ENCODE assay signal across 8 cellular contexts in the genomic region with DNA sequence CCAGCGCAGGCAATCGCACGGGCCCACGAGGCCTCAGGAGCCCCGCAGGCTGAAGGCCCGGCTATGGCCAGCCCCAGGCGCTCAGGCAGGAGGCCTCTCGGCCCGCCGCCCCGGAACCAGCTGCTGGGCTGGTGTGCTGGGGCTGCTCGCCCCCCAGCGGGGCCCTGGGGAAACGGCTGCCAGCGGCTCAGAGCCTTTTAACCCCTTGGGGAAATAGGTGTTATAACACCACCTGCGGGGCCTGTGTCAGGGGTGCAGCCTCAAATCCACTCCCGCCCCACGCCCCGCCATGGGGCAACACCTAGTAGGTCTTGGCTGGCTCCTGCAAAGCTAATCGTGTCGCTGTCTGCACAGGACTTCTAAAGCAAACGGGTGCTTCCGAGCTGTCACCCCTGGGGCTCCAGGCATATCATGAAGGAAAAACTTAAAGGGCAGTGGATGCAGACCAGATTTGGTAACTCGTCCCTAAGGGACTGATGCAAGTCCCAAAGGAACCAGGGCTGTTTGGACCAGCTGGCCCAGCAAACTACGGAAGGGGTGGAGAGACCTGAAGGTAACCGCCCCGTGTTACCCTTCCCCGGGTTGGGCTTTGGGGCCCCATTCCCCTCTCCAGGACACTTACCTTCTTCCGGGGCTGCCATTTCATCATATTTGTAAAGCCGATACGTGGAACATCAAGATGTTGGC.
DNase-seq lines count a peak whose midpoint lies in the region; ATAC-seq, FAIRE-seq and TF ChIP-seq lines count a peak whose summit lies in the region.

No MANE protein-coding gene starts in this region.

- POLR2A ChIA-PET in IMR-90 (lab: Charles Lee; ENCODE audit: unreplicated experiment): interaction anchor here (0.6 kb wide), 1 partner anchor 48 kb away, joined by 19 read pairs; no protein-coding TSS in a partner anchor
- POLR2A ChIA-PET in activated CD4-positive, alpha-beta T cell treated with anti-CD3 and anti-CD28 coated beads for 36 hours (lab: Charles Lee): interaction anchor here (0.7 kb wide), 2 partner anchors 45 to 141 kb away, joined by 4 to 5 read pairs; no protein-coding TSS in a partner anchor

- peak overlapping the region; percentile 86 for H3K27ac Mint-ChIP-seq in activated CD4-positive, alpha-beta T cell treated with anti-CD3 and anti-CD28 coated beads for 36 hours
- peak overlapping the region; percentile 93 for H3K27ac Mint-ChIP-seq in chondrocyte (ENCODE audit: unreplicated experiment)

- TF ChIP-seq RAD21 in IMR-90 (IDR thresholded peaks at IDR 0.05; ENCODE audit: low read length): peak; percentile 89

- H3K27me3 ChIP-seq in DOHH2 (ENCODE audit: control insufficient read depth, low read length) (peaks cover 44% of the 10 kb centered on the region), IMR-90 (ENCODE audit: control insufficient read depth, insufficient read depth, low read length) (no peaks in the 10 kb centered on the region), keratinocyte (ENCODE audit: control insufficient read depth, extremely low read depth, insufficient read depth, low read length) (no peaks in the 10 kb centered on the region), spleen (replicated peaks in 1 of 7) (peaks cover 0 to 15% (median 4%) of the 10 kb centered on the region in 7 donors)

- H3K4me1 ChIP-seq in DOHH2 (ENCODE audit: control insufficient read depth, low read length): no peaks in the 10 kb centered on the region
- peaks cover 5% of the 10 kb centered on the region; the same call in 1 of the 2 replicates for H3K4me1 ChIP-seq in IMR-90 (ENCODE audit: control insufficient read depth, insufficient read depth, low read length)
- H3K4me1 ChIP-seq in keratinocyte (ENCODE audit: control insufficient read depth, extremely low read depth, insufficient read depth, low read length): peaks cover 17% of the 10 kb centered on the region
- H3K4me1 ChIP-seq in spleen: peaks cover 0 to 40% (median 25%) of the 10 kb centered on the region in 6 donors

- H2BK5ac ChIP-seq in IMR-90 (ENCODE audit: low read depth, low read length, poor library complexity, severe bottlenecking): peak overlapping the region; percentile 76

- no peaks in the 10 kb centered on the region for H3K9me2 ChIP-seq in DOHH2 (replicated peaks; ENCODE audit: control insufficient read depth, low read length)

- H4K8ac ChIP-seq in IMR-90 (ENCODE audit: low read depth in 2 of 2, low read length in 2 of 2): peak overlapping the region; percentile 96

- peaks cover 20 to 25% of the 10 kb centered on the region in 2 experiments for H3K79me1 ChIP-seq in IMR-90 (ENCODE audit: low read depth in 1 of 2, low read length in 2 of 2)

- 4% methylated on average over 13 of the region's 31 CpGs; no CpG with 5 or more reads in 1 of the 2 experiments for WGBS in IMR-90 (ENCODE audit: extremely low coverage in 2 of 2, insufficient read length in 1 of 2), 2 experiments
- 0 to 2% (median 1%) methylated on average over 24 to 31 of the region's 31 CpGs for WGBS in spleen, 5 donors

- H3K9me1 ChIP-seq in IMR-90 (ENCODE audit: insufficient read depth, low read length): no peaks in the 10 kb centered on the region
- H3K9me1 ChIP-seq in keratinocyte (ENCODE audit: control insufficient read depth, extremely low read depth, insufficient read depth, low read length): no peaks in the 10 kb centered on the region

- H3K56ac ChIP-seq in IMR-90 (ENCODE audit: extremely low read depth, insufficient read depth, low read length): peak overlapping the region; percentile 73; the same call in 1 of the 2 replicates

- H3K9ac ChIP-seq in IMR-90 (ENCODE audit: low read depth, low read length): peak overlapping the region; percentile 81
- H3K9ac ChIP-seq in keratinocyte (ENCODE audit: control insufficient read depth, extremely low read depth, insufficient read depth, low read length): peak overlapping the region; percentile 72

- H3K9me3 ChIP-seq in DOHH2 (ENCODE audit: control insufficient read depth, insufficient read depth, low read length) (no peaks in the 10 kb centered on the region), IMR-90 (ENCODE audit: control insufficient read depth, insufficient read depth, low read length) (no peaks in the 10 kb centered on the region), keratinocyte (ENCODE audit: control insufficient read depth, low read depth, low read length) (no peaks in the 10 kb centered on the region), spleen (no peaks in the 10 kb centered on the region)

- TF ChIP-seq CTCF in DOHH2 (IDR thresholded peaks at IDR 0.05; ENCODE audit: low read depth, low read length, poor library complexity, severe bottlenecking) (peak; percentile 70), IMR-90 (conservative IDR thresholded peaks at IDR 0.05; ENCODE audit: low read depth, low read length) (peak; percentile 84), chondrocyte (IDR thresholded peaks at IDR 0.05) (peak; percentile 85), keratinocyte (optimal IDR thresholded peaks at IDR 0.05 in 1 of 3, IDR thresholded peaks at IDR 0.05 in 1 of 3, conservative IDR thresholded peaks at IDR 0.05 in 1 of 3; ENCODE audit: extremely low read depth in 1 of 3, insufficient read depth in 2 of 3, low read length in 3 of 3) (peak; percentile 67 to 85 (median 74)), spleen (IDR thresholded peaks at IDR 0.05 in 8 of 11, conservative IDR thresholded peaks at IDR 0.05 in 3 of 11) (peak in 9 of 11 experiments; percentile 30 to 74 (median 58))

- H4K20me1 ChIP-seq in DOHH2 (ENCODE audit: control insufficient read depth, insufficient read depth, low read depth, low read length) (no peaks in the 10 kb centered on the region), IMR-90 (ENCODE audit: insufficient read depth, low read length) (no peaks in the 10 kb centered on the region), keratinocyte (ENCODE audit: control insufficient read depth, extremely low read depth, insufficient read depth, low read length) (no peaks in the 10 kb centered on the region)

- H2AK5ac ChIP-seq in IMR-90 (ENCODE audit: low read depth, low read length): peak overlapping the region; percentile 81; the same call in 1 of the 2 replicates

- H3K36me3 ChIP-seq in DOHH2 (ENCODE audit: control insufficient read depth, low read length) (no peaks in the 10 kb centered on the region), IMR-90 (ENCODE audit: control insufficient read depth, insufficient read depth, low read length) (no peaks in the 10 kb centered on the region), keratinocyte (ENCODE audit: control insufficient read depth in 2 of 2, extremely low read depth in 1 of 2, insufficient read depth in 2 of 2, low read length in 2 of 2) (no peaks in the 10 kb centered on the region), spleen (no peaks in the 10 kb centered on the region)

- dilution Hi-C loops in IMR-90 (cut with HindIII; ENCODE audit: low sequenced_read_pairs, unreplicated experiment) (no loop called here), keratinocyte (cut with MboI; ENCODE audit: extremely low pct_ligation_motif_present, low sequenced_read_pairs) (no loop called here)

- H3K4me2 ChIP-seq in DOHH2 (ENCODE audit: low read length) (peak overlapping the region; percentile 32; the same call in 1 of the 2 replicates), IMR-90 (ENCODE audit: low read depth, low read length) (peak overlapping the region; percentile 92), keratinocyte (ENCODE audit: control insufficient read depth, extremely low read depth, insufficient read depth, low read depth, low read length) (peak overlapping the region; percentile 95)

- BruUV-seq in IMR-90 (replicated peaks; lab: Mats Ljungman, UMichigan): no TSS peak

- peak overlapping the region; percentile 77 for H4K91ac ChIP-seq in IMR-90 (ENCODE audit: insufficient read depth, low read depth, low read length)

- peak overlapping the region; percentile 49; the same call in 1 of the 3 replicates for H2BK15ac ChIP-seq in IMR-90 (ENCODE audit: low read depth, low read length)

- TF ChIP-seq POLR2A in IMR-90 (IDR thresholded peaks at IDR 0.05; ENCODE audit: low read depth, low read length): 0 out of 2 replicates have a peak, but pooled peaks have one; percentile 38
- TF ChIP-seq POLR2A in spleen (IDR thresholded peaks at IDR 0.05): no peak

- FAIRE-seq in keratinocyte (lab: Jason Lieb, UNC): peak; percentile 49

- H2AK9ac ChIP-seq in IMR-90 (replicated peaks; ENCODE audit: low read depth, low read length, poor library complexity): peak overlapping the region; percentile 60

- H3K14ac ChIP-seq in IMR-90 (replicated peaks; ENCODE audit: low read depth, low read length): peak overlapping the region; percentile 92

- CTCF ChIA-PET in IMR-90 (lab: Yijun Ruan, JAX): interaction anchor here (0.6 to 1.0 kb wide), 3 partner anchors 308 to 422 kb away, joined by 3 to 4 read pairs (median 4); no protein-coding TSS in a partner anchor
- CTCF ChIA-PET in activated CD4-positive, alpha-beta T cell treated with anti-CD3 and anti-CD28 coated beads for 36 hours (lab: Charles Lee): interaction anchor here (0.6 to 2.4 kb wide), 9 partner anchors 8 to 423 kb away, joined by 3 to 11 read pairs (median 3); no protein-coding TSS in a partner anchor

- H3F3A ChIP-seq in DOHH2 (ENCODE audit: control insufficient read depth, insufficient read depth): no peaks in the 10 kb centered on the region

- H4K5ac ChIP-seq in IMR-90 (ENCODE audit: low read depth, low read length): peak overlapping the region; percentile 84

- H3K79me2 ChIP-seq in DOHH2 (ENCODE audit: control insufficient read depth, low read length): no peaks in the 10 kb centered on the region
- no peaks in the 10 kb centered on the region for H3K79me2 ChIP-seq in keratinocyte (ENCODE audit: control insufficient read depth, insufficient read depth, low read length)

- no peaks in the 10 kb centered on the region for H3K36me3 Mint-ChIP-seq in activated CD4-positive, alpha-beta T cell treated with anti-CD3 and anti-CD28 coated beads for 36 hours (ENCODE audit: low read depth)
- no peaks in the 10 kb centered on the region for H3K36me3 Mint-ChIP-seq in chondrocyte (ENCODE audit: low read depth)

- H3K4me1 Mint-ChIP-seq in activated CD4-positive, alpha-beta T cell treated with anti-CD3 and anti-CD28 coated beads for 36 hours: peaks cover 27% of the 10 kb centered on the region
- peaks cover 43% of the 10 kb centered on the region for H3K4me1 Mint-ChIP-seq in chondrocyte (ENCODE audit: low read depth)

- no peaks in the 10 kb centered on the region for H3K9me3 Mint-ChIP-seq in activated CD4-positive, alpha-beta T cell treated with anti-CD3 and anti-CD28 coated beads for 36 hours (ENCODE audit: low read depth)
- H3K9me3 Mint-ChIP-seq in chondrocyte (ENCODE audit: low read depth): no peaks in the 10 kb centered on the region

- intact Hi-C loops in IMR-90 (cut with micrococcal nuclease): loop anchor here (1.0 to 5.0 kb wide), 5 partner anchors 45 to 422 kb away; no protein-coding TSS in a partner anchor
- intact Hi-C loops in activated CD4-positive, alpha-beta T cell treated with anti-CD3 and anti-CD28 coated beads for 36 hours (cut with DNase I, micrococcal nuclease): loop anchor here (1.0 to 5.0 kb wide), 7 partner anchors 150 to 422 kb away; partner anchors contain the start of gene HSCB (in 1 of the 2)
- intact Hi-C loops in spleen (cut with DNase I; ENCODE audit: low total_unique reads): no loop called here

- in situ Hi-C loops in IMR-90 (cut with MboI; ENCODE audit: low sequenced_read_pairs): loop anchor here (25.0 kb wide), 1 partner anchor 380 kb away; no protein-coding TSS in a partner anchor

- H3K18ac ChIP-seq in IMR-90 (ENCODE audit: low read depth, low read length): peak overlapping the region; percentile 91

- H3K27ac ChIP-seq in DOHH2 (ENCODE audit: low read depth, low read length): no peak overlapping the region
- H3K27ac ChIP-seq in IMR-90 (ENCODE audit: insufficient read depth, low read length): peak overlapping the region; percentile 75
- peak overlapping the region; percentile 29 for H3K27ac ChIP-seq in keratinocyte (ENCODE audit: control insufficient read depth, insufficient read depth, low read length)
- H3K27ac ChIP-seq in spleen: peak overlapping the region in 6 of 8 donors; percentile 41 to 74 (median 59)

- H3K4ac ChIP-seq in IMR-90 (ENCODE audit: low read depth, low read length): peak overlapping the region; percentile 91

- DNase-seq in IMR-90: peak; percentile 69
- DNase-seq in activated CD4-positive, alpha-beta T cell treated with anti-CD3 and anti-CD28 coated beads for 36 hours: peak; percentile 89
- peak; percentile 94 for DNase-seq in chondrocyte (ENCODE audit: low spot score)
- no peak for DNase-seq in keratinocyte (ENCODE audit: low read depth, low spot score)
- DNase-seq in spleen: peak; percentile 90
- DNase-seq in NCI-H526 treated with DMSO at 0.1 percent for 48 hours (lab: John Stamatoyannopoulos, UW): no peak
- DNase-seq in NCI-H510A (lab: John Stamatoyannopoulos, UW): no peak

- peak; percentile 87 for ATAC-seq in IMR-90 (ENCODE audit: low read depth)
- ATAC-seq in activated CD4-positive, alpha-beta T cell treated with anti-CD3 and anti-CD28 coated beads for 36 hours: peak; percentile 92

- peak overlapping the region; percentile 63 for H3K23ac ChIP-seq in IMR-90 (ENCODE audit: low read depth, low read length)

- peaks cover 6% of the 10 kb centered on the region for H3K27me3 Mint-ChIP-seq in activated CD4-positive, alpha-beta T cell treated with anti-CD3 and anti-CD28 coated beads for 36 hours
- H3K27me3 Mint-ChIP-seq in chondrocyte (ENCODE audit: low read depth): no peaks in the 10 kb centered on the region

- peak overlapping the region; percentile 90 for H2AFZ ChIP-seq in IMR-90 (replicated peaks; ENCODE audit: low read length, poor library complexity)
- peak overlapping the region; percentile 88 for H2AFZ ChIP-seq in keratinocyte (ENCODE audit: control insufficient read depth, low read length)

- H2BK120ac ChIP-seq in IMR-90 (ENCODE audit: low read depth, low read length): peak overlapping the region; percentile 93

- H2BK20ac ChIP-seq in IMR-90 (ENCODE audit: low read depth, low read length): peak overlapping the region; percentile 76; the same call in 1 of the 2 replicates

- H3K4me3 ChIP-seq in DOHH2 (ENCODE audit: low read length) (peak overlapping the region; percentile 9; the same call in 1 of the 2 replicates), IMR-90 (ENCODE audit: insufficient read depth, low read depth, low read length) (peak overlapping the region; percentile 45), keratinocyte (ENCODE audit: control insufficient read depth in 2 of 3, extremely low read depth in 1 of 3, insufficient read depth in 2 of 3, low read depth in 1 of 3, low read length in 3 of 3) (peak overlapping the region; percentile 49 to 83 (median 80)), spleen (peak overlapping the region; percentile 32 to 72 (median 50))

- H3K4me3 Mint-ChIP-seq in activated CD4-positive, alpha-beta T cell treated with anti-CD3 and anti-CD28 coated beads for 36 hours: peak overlapping the region; percentile 77
- peak overlapping the region; percentile 78 for H3K4me3 Mint-ChIP-seq in chondrocyte (ENCODE audit: unreplicated experiment)

Comparison
In these comparisons a context has a peak if more than half of its experiments do, and no peak if none do; other contexts are left out.
1. H3K4me2 ChIP-seq: peak in every context shown above with its lines; median percentile 95 in keratinocyte; 92 in IMR-90; 32 in DOHH2.
2. H3K4me3 ChIP-seq: peak in every context shown above with its lines; median percentile 80 in keratinocyte; 50 in spleen; 45 in IMR-90; 9 in DOHH2.
3. DNase-seq: peak in IMR-90 (single experiment), activated CD4-positive, alpha-beta T cell treated with anti-CD3 and anti-CD28 coated beads for 36 hours (single experiment), chondrocyte (single experiment) and spleen (single experiment); none in keratinocyte (single experiment), NCI-H526 treated with DMSO at 0.1 percent for 48 hours (single experiment) and NCI-H510A (single experiment).
4. Peak in every context shown above with its lines, with median percentiles within 50 percentile points of each other: CTCF ChIP-seq.